In genomic region chr3:124783696-124784095, GRCh38 we compare ENCODE assay signal across 27 cellular contexts. TPM values are rescaled to one million over a fixed set of nuclear protein-coding genes. Genes with fewer than 3 reads are reported as not detected.
DNase-seq lines count a peak whose midpoint lies in the region; ATAC-seq, FAIRE-seq and TF ChIP-seq lines count a peak whose summit lies in the region.
"Had no signal": no experiment of that assay in that cellular context is flagged by ENCODE, and none has a peak within 500 bp of the region (broad histone marks: within the 10 kb centered on the region; RNA-seq: fewer than 3 reads in every experiment).

No MANE protein-coding gene starts in this region.

- CTCF ChIA-PET in HepG2 (lab: Yijun Ruan, JAX; ENCODE audit: low intra/inter-chr PET ratio, low total read pairs), result no interaction called here

- H3K4me1 ChIP-seq in HepG2 (ENCODE audit: insufficient read depth, low read length) (peaks cover 30% of the 10 kb centered on the region), right lobe of liver (peaks cover 0 to 28% (median 11%) of the 10 kb centered on the region in 4 donors), parathyroid adenoma (peaks cover 54% of the 10 kb centered on the region)

- BruUV-seq in HepG2 (replicated peaks; lab: Mats Ljungman, UMichigan), result no TSS peak

- no peaks in the 10 kb centered on the region for H3K79me2 ChIP-seq in HepG2 (ENCODE audit: insufficient read depth, low read length)
- no peaks in the 10 kb centered on the region for H3K79me2 ChIP-seq in parathyroid adenoma

- H3K4me3 ChIP-seq in HepG2 (replicated peaks in 1 of 3; ENCODE audit: insufficient read depth in 1 of 3, low read depth in 2 of 3, low read length in 3 of 3) (no peak overlapping the region), right lobe of liver (no peak overlapping the region), parathyroid adenoma (ENCODE audit: low read depth, low read length) (no peak overlapping the region)
- H3K4me3 ChIP-seq: lung, uterus had no signal

- H3K27me3 ChIP-seq in HepG2 (ENCODE audit: control insufficient read depth in 1 of 2, insufficient read depth in 2 of 2, low read length in 2 of 2) (no peaks in the 10 kb centered on the region), right lobe of liver (no peaks in the 10 kb centered on the region), parathyroid adenoma (ENCODE audit: control insufficient read depth, insufficient read depth, low read length) (no peaks in the 10 kb centered on the region)
- H3K27me3 ChIP-seq: uterus had no signal

- TF ChIP-seq EP300 in HepG2 (IDR thresholded peaks at IDR 0.05; ENCODE audit: low read depth in 2 of 2, low read length in 2 of 2), result no peak
- no peak for TF ChIP-seq EP300 in HepG2 (CRISPR knock-in tag; IDR thresholded peaks at IDR 0.05; ENCODE audit: borderline replicate concordance)

- TF ChIP-seq POLR2A in HepG2 (IDR thresholded peaks at IDR 0.05; ENCODE audit: insufficient read depth in 1 of 2, low read depth in 2 of 2, low read length in 2 of 2) (no peak), right lobe of liver (IDR thresholded peaks at IDR 0.05) (no peak)

- TF ChIP-seq CTCF in HepG2 (CRISPR knock-in tag; IDR thresholded peaks at IDR 0.05) (no peak), right lobe of liver (IDR thresholded peaks at IDR 0.05) (no peak), chondrocyte (IDR thresholded peaks at IDR 0.05) (no peak), parathyroid adenoma (IDR thresholded peaks at IDR 0.05) (no peak)

- H3K9me3 Mint-ChIP-seq in chondrocyte (ENCODE audit: low read depth), result no peaks in the 10 kb centered on the region
- H3K9me3 Mint-ChIP-seq: activated CD4-positive, alpha-beta memory T cell treated with anti-CD3 and anti-CD28 coated beads, Interleukin-2, amount 10 ng/mL, durations not matched to agents 7 days and 5 days; IgD-negative memory B cell; naive B cell; T-helper 2 cell treated with Interferon-gamma antibody and Interleukin-4, amounts not matched to agents 5 μg/mL and 100 μg/mL, for 36 hours; WTC11 had no signal

- H3K4me2 ChIP-seq in HepG2 (ENCODE audit: low read depth, low read length), result no peak overlapping the region
- no peak overlapping the region for H3K4me2 ChIP-seq in parathyroid adenoma (ENCODE audit: low read length)

- POLR2A ChIA-PET in HepG2 (lab: Yijun Ruan, JAX), result interaction anchor here (2.8 kb wide), 1 partner anchor 52 kb away, joined by 6 read pairs; no protein-coding TSS in a partner anchor

- DNase-seq in HepG2 (ENCODE audit: low spot score) (no peak), right lobe of liver (no peak), chondrocyte (ENCODE audit: low spot score) (no peak), CD1c-positive myeloid dendritic cell (ENCODE audit: extremely low spot score) (no peak)
- no peak for DNase-seq in stimulated activated CD4-positive, alpha-beta T cell treated with anti-CD3 and anti-CD28 coated beads, Interleukin-2, amount 100 ng/mL, for 24 hours
- DNase-seq: activated CD4-positive, alpha-beta memory T cell treated with anti-CD3 and anti-CD28 coated beads, Interleukin-2, amount 10 ng/mL, durations not matched to agents 7 days and 5 days; activated naive CD4-positive, alpha-beta T cell; amniotic stem cell; foreskin fibroblast; hypothalamus; naive B cell; NCI-H1105; NCI-H2081 treated with DMSO at 0.1 percent for 48 hours; NCI-H510A; uterus had no signal

- peaks cover 12% of the 10 kb centered on the region for H3K36me3 Mint-ChIP-seq in chondrocyte (ENCODE audit: low read depth)
- H3K36me3 Mint-ChIP-seq: IgD-negative memory B cell, naive B cell had no signal

- 87% methylated on average over 4 of the region's 4 CpGs for WGBS in HepG2 (ENCODE audit: low lambda C conversion rate)
- WGBS in right lobe of liver (ENCODE audit: insufficient coverage, low coverage, low lambda C conversion rate, missing lambda C conversion rate), result 87% methylated on average over 1 of the region's 4 CpGs

- no peaks in the 10 kb centered on the region for H4K20me1 ChIP-seq in HepG2 (ENCODE audit: insufficient read depth, low read length)

- no peak overlapping the region for H3K27ac ChIP-seq in HepG2 (ENCODE audit: extremely low read length, insufficient read depth, low read length)
- H3K27ac ChIP-seq in right lobe of liver, result no peak overlapping the region
- peak overlapping the region; percentile 48 for H3K27ac ChIP-seq in parathyroid adenoma
- H3K27ac ChIP-seq: C4-2B had no signal

- H3K27me3 Mint-ChIP-seq in chondrocyte (ENCODE audit: low read depth), result no peaks in the 10 kb centered on the region
- H3K27me3 Mint-ChIP-seq: activated CD4-positive, alpha-beta memory T cell treated with anti-CD3 and anti-CD28 coated beads, Interleukin-2, amount 10 ng/mL, durations not matched to agents 7 days and 5 days; progenitor cell of endocrine pancreas had no signal

- TF ChIP-seq RAD21 in HepG2 (CRISPR knock-in tag; IDR thresholded peaks at IDR 0.05), result no peak

- FAIRE-seq in HepG2 (lab: Jason Lieb, UNC), result no peak
- FAIRE-seq: A204.1, islet of Langerhans had no signal

- in situ Hi-C loops in HepG2 (cut with HindIII; ENCODE audit: extremely low pct_ligation_motif_present, low pct_unique_long_range_greater_than_20kb), result no loop called here

- H3K4me3 Mint-ChIP-seq in chondrocyte (ENCODE audit: unreplicated experiment), result no peak overlapping the region
- H3K4me3 Mint-ChIP-seq: activated CD4-positive, alpha-beta memory T cell treated with anti-CD3 and anti-CD28 coated beads, Interleukin-2, amount 10 ng/mL, durations not matched to agents 7 days and 5 days; IgD-negative memory B cell; T-helper 2 cell treated with Interferon-gamma antibody and Interleukin-4, amounts not matched to agents 5 μg/mL and 100 μg/mL, for 36 hours; WTC11 had no signal

- H3K9me3 ChIP-seq in HepG2 (ENCODE audit: low read length) (no peaks in the 10 kb centered on the region), right lobe of liver (no peaks in the 10 kb centered on the region), parathyroid adenoma (ENCODE audit: control insufficient read depth, low read length) (no peaks in the 10 kb centered on the region)
- H3K9me3 ChIP-seq: uterus had no signal

- H2AFZ ChIP-seq in HepG2 (ENCODE audit: low read length) (no peak overlapping the region), parathyroid adenoma (peak overlapping the region; percentile 38)

- peaks cover 97% of the 10 kb centered on the region for H3K4me1 Mint-ChIP-seq in chondrocyte (ENCODE audit: low read depth)

- H3K9ac ChIP-seq in HepG2 (ENCODE audit: insufficient read depth, low read depth, low read length), result no peak overlapping the region
- no peak overlapping the region for H3K9ac ChIP-seq in parathyroid adenoma

- H3K36me3 ChIP-seq in HepG2 (replicated peaks in 1 of 2; ENCODE audit: control insufficient read depth in 1 of 2, insufficient read depth in 2 of 2, low read length in 2 of 2) (peaks cover 22 to 58% of the 10 kb centered on the region in 2 experiments), right lobe of liver (no peaks in the 10 kb centered on the region), parathyroid adenoma (ENCODE audit: control insufficient read depth, insufficient read depth, low read length) (no peaks in the 10 kb centered on the region)
- H3K36me3 ChIP-seq: uterus had no signal

- intact Hi-C loops in HepG2 (cut with micrococcal nuclease; ENCODE audit: unreplicated experiment), result no loop called here
- intact Hi-C loops in right lobe of liver (cut with DNase I), result no loop called here

- no peak for ATAC-seq in HepG2
- ATAC-seq in right lobe of liver, result no peak
- no peak for ATAC-seq in GM18519 (IDR thresholded peaks at IDR 0.05; ENCODE audit: low FRiP score, unreplicated experiment)
- ATAC-seq in HG03565 (IDR thresholded peaks at IDR 0.05; ENCODE audit: unreplicated experiment), result no peak
- ATAC-seq: SK-N-SH treated with all-trans-retinoic acid at 6 μM for 48 hours, WTC11 had no signal

- H3K27ac Mint-ChIP-seq in chondrocyte (ENCODE audit: unreplicated experiment), result peak overlapping the region; percentile 70
- H3K27ac Mint-ChIP-seq: activated CD4-positive, alpha-beta memory T cell treated with anti-CD3 and anti-CD28 coated beads, Interleukin-2, amount 10 ng/mL, durations not matched to agents 7 days and 5 days; IgD-negative memory B cell; progenitor cell of endocrine pancreas; T-helper 2 cell treated with Interferon-gamma antibody and Interleukin-4, amounts not matched to agents 5 μg/mL and 100 μg/mL, for 36 hours; WTC11 had no signal

TF ChIP-seq in HepG2, 621 proteins besides CTCF, POLR2A, EP300 and RAD21 (continues in another document):
- no peak for TF ChIP-seq ZNF124 (CRISPR knock-in tag; IDR thresholded peaks at IDR 0.05)

RNA-seq across cellular contexts. Expression of gene UMPS, which starts 53.4 kb away (rescaled TPM):
- 74.2 and 117 TPM in 2 replicates for total RNA-seq in HepG2 (2016; rRNA removed; fragmentation: Illumina TruSeq; extraction: Trizol)
- 28.7 and 31.7 TPM in 2 replicates for total RNA-seq in HepG2 (2016; cell fraction: cytosol; rRNA removed; fragmentation: Illumina TruSeq; extraction: Trizol; ENCODE audit: low read depth)
- 78.4 and 116 TPM in 2 replicates for total RNA-seq in HepG2 (2016; cell fraction: insoluble cytoplasmic fraction; rRNA removed; fragmentation: Illumina TruSeq; extraction: Trizol)
- 34.6 and 40.8 TPM in 2 replicates for total RNA-seq in HepG2 (2016; cell fraction: membrane; rRNA removed; fragmentation: Illumina TruSeq; extraction: Trizol)
- total RNA-seq in HepG2 (2016; cell fraction: nucleus; rRNA removed; fragmentation: Illumina TruSeq; extraction: Trizol), result 44.6 and 58.8 TPM in 2 replicates
- 45.6 and 52.7 TPM in 2 replicates for polyA plus RNA-seq in HepG2 (2011; rRNA removed)
- 38.1 and 45.2 TPM in 2 replicates for polyA plus RNA-seq in HepG2 (2011; cell fraction: cytosol; rRNA removed)
- 17.0 and 19.5 TPM in 2 replicates for polyA plus RNA-seq in HepG2 (2011; cell fraction: nucleus; rRNA removed)
- polyA plus RNA-seq in HepG2 (2012), result 35.5 and 38.6 TPM in 2 replicates
- polyA plus RNA-seq in HepG2 (2016; cell fraction: cytosol; fragmentation: Illumina TruSeq; extraction: Trizol; ENCODE audit: low read depth), result 5.6 and 7.5 TPM in 2 replicates
- 104 and 112 TPM in 2 replicates for polyA plus RNA-seq in HepG2 (2016; cell fraction: insoluble cytoplasmic fraction; fragmentation: Illumina TruSeq; extraction: Trizol; ENCODE audit: low read depth)
- polyA plus RNA-seq in HepG2 (2016; cell fraction: membrane; fragmentation: Illumina TruSeq; extraction: Trizol; ENCODE audit: low read depth), result 11.5 and 11.6 TPM in 2 replicates
- 57.0 and 64.6 TPM in 2 replicates for polyA plus RNA-seq in HepG2 (2016; cell fraction: nucleus; fragmentation: Illumina TruSeq; extraction: Trizol; ENCODE audit: insufficient read depth, low read depth)
- polyA minus RNA-seq in HepG2 (2011; rRNA and poly(A)+ RNA removed; ENCODE audit: low replicate concordance), result 37.2 and 57.0 TPM in 2 replicates
- 89.0 and 103 TPM in 2 replicates for polyA minus RNA-seq in HepG2 (2011; cell fraction: cytosol; rRNA and poly(A)+ RNA removed)
- polyA minus RNA-seq in HepG2 (2011; cell fraction: nucleus; rRNA and poly(A)+ RNA removed), result 47.1 and 56.3 TPM in 2 replicates
- 10 to 100 TPM; 17.5 to 29.9 (median 25.5) TPM for total RNA-seq in right lobe of liver
- total RNA-seq in chondrocyte, result 16.6 to 24.0 TPM (median 19.4 TPM) in 3 replicates
